1 cellular context compared by ENCODE assay signal in genomic region chr11:65357856-65358356, GRCh38.
A peak's percentile ranks its signal among the peaks of the same experiment; 100 is the strongest.
TF ChIP-seq lines count a peak whose summit lies in the region.

No MANE protein-coding gene starts in this region.

TF ChIP-seq in liver, 16 proteins besides CTCF, POLR2A, EP300 and RAD21 (continued from another document):
- peak in 1 of 2 donors; percentile 12 for TF ChIP-seq JUND (IDR thresholded peaks at IDR 0.05)
- TF ChIP-seq MAX (IDR thresholded peaks at IDR 0.05) = no peak
- no peak for TF ChIP-seq HNF4G (IDR thresholded peaks at IDR 0.05)
- TF ChIP-seq EGR1 (IDR thresholded peaks at IDR 0.05; ENCODE audit: low read depth in 2 of 2) = no peak
- peak; percentile 24 for TF ChIP-seq YY1 (IDR thresholded peaks at IDR 0.05)
- no peak for TF ChIP-seq NR2F2 (IDR thresholded peaks at IDR 0.05)
- peak; percentile 66 for TF ChIP-seq SP1 (IDR thresholded peaks at IDR 0.05)
